In the genomic region with DNA sequence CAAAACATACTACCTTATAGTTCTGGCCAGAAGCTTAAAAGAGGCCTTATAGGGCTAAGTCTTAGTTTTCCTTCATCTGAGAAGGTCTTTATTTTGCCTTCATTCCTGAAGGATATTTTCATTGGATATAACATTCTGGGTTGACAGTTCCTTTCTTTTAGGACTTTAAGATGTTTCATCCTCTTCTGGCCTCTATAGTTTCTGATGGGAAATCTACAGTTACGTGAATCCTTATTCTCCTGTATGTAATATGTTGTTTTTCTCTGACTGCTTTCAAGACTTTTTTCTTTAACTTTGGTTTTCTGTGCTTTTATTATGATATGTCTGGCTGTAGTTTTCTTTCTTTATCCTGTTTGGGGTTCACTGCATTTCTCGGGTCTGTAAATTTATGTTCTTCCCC, we compare ENCODE assay signal across 21 cellular contexts. TPM values are rescaled to one million over a fixed set of nuclear protein-coding genes. Genes with fewer than 3 reads are reported as not detected.
DNase-seq lines count a peak whose midpoint lies in the region; ATAC-seq, FAIRE-seq and TF ChIP-seq lines count a peak whose summit lies in the region.
"Had no signal": no experiment of that assay in that cellular context is flagged by ENCODE, and none has a peak within 500 bp of the region (broad histone marks: within the 10 kb centered on the region; RNA-seq: fewer than 3 reads in every experiment).

No MANE protein-coding gene starts in this region.

- no peak overlapping the region for H2BK12ac ChIP-seq in H9 (ENCODE audit: insufficient read length, low read depth, low read length)

- H3K79me2 ChIP-seq in H9 (ENCODE audit: insufficient read depth, low read length) (peaks cover 30% of the 10 kb centered on the region; the same call in 1 of the 2 replicates), astrocyte (ENCODE audit: insufficient read depth, low read length) (peaks cover 76% of the 10 kb centered on the region)

- H3K4me2 ChIP-seq in H9 (ENCODE audit: insufficient read depth, insufficient read length, low read length) (no peak overlapping the region), astrocyte (ENCODE audit: low read length) (no peak overlapping the region)

- H3K36me3 ChIP-seq in astrocyte (ENCODE audit: insufficient read depth, low read length) (no peaks in the 10 kb centered on the region), thyroid gland (no peaks in the 10 kb centered on the region)
- H3K36me3 ChIP-seq: BE2C had no signal

- no peak overlapping the region for H2BK20ac ChIP-seq in H9 (ENCODE audit: low read depth, low read length, poor library complexity, severe bottlenecking)

- H4K8ac ChIP-seq in H9 (replicated peaks; ENCODE audit: insufficient read length, low read depth, low read length) = no peak overlapping the region

- H3K79me1 ChIP-seq in H9 (ENCODE audit: insufficient read depth, low read depth, low read length, poor library complexity, severe bottlenecking) = peaks cover 16% of the 10 kb centered on the region

- TF ChIP-seq CTCF in H9 (conservative IDR thresholded peaks at IDR 0.05) (no peak), astrocyte (IDR thresholded peaks at IDR 0.05; ENCODE audit: insufficient read depth, low read depth, low read length) (no peak), progenitor cell of endocrine pancreas (IDR thresholded peaks at IDR 0.05; ENCODE audit: unreplicated experiment) (no peak), thyroid gland (IDR thresholded peaks at IDR 0.05) (no peak)

- FAIRE-seq in astrocyte (lab: Jason Lieb, UNC) = peak; percentile 5
- FAIRE-seq: GM12878 had no signal

- H3K36me3 Mint-ChIP-seq in activated naive CD8-positive, alpha-beta T cell = peaks cover 13% of the 10 kb centered on the region
- H3K36me3 Mint-ChIP-seq in activated naive CD8-positive, alpha-beta T cell treated with anti-CD3 and anti-CD28 coated beads, Interleukin-2, amount 50 U/mL, for 24 hours (ENCODE audit: low read depth) = peaks cover 26% of the 10 kb centered on the region
- H3K36me3 Mint-ChIP-seq in H9 (ENCODE audit: insufficient read depth in 1 of 3, low read depth in 3 of 3) (peaks cover 21 to 26% (median 26%) of the 10 kb centered on the region in 3 experiments), astrocyte (ENCODE audit: low read depth, unreplicated experiment) (peaks cover 25% of the 10 kb centered on the region), progenitor cell of endocrine pancreas (ENCODE audit: insufficient read depth) (peaks cover 22% of the 10 kb centered on the region)

- H3K27me3 Mint-ChIP-seq in activated naive CD8-positive, alpha-beta T cell = no peaks in the 10 kb centered on the region
- no peaks in the 10 kb centered on the region for H3K27me3 Mint-ChIP-seq in activated naive CD8-positive, alpha-beta T cell treated with anti-CD3 and anti-CD28 coated beads, Interleukin-2, amount 50 U/mL, for 24 hours
- H3K27me3 Mint-ChIP-seq in H9 (ENCODE audit: low read depth) (no peaks in the 10 kb centered on the region; the same call in 1 of the 2 replicates), astrocyte (ENCODE audit: low read depth, unreplicated experiment) (no peaks in the 10 kb centered on the region), progenitor cell of endocrine pancreas (no peaks in the 10 kb centered on the region)

- no peak overlapping the region for H3T11ph ChIP-seq in H9 (ENCODE audit: low read length)

- no peak overlapping the region for H2BK120ac ChIP-seq in H9 (ENCODE audit: low read depth, low read length, poor library complexity, severe bottlenecking)

- no peak overlapping the region for H4K91ac ChIP-seq in H9 (ENCODE audit: insufficient read length, low read depth, low read length)

- H4K20me1 ChIP-seq in H9 (ENCODE audit: control insufficient read depth, insufficient read depth, insufficient read length) (no peaks in the 10 kb centered on the region), astrocyte (ENCODE audit: insufficient read depth, low read length) (peaks cover 92% of the 10 kb centered on the region)

- H2AFZ ChIP-seq in H9 (ENCODE audit: low read length) (no peak overlapping the region), astrocyte (ENCODE audit: low read depth, low read length) (no peak overlapping the region)

- peaks cover 68% of the 10 kb centered on the region for H3K4me1 Mint-ChIP-seq in activated naive CD8-positive, alpha-beta T cell (ENCODE audit: low read depth)
- peaks cover 61% of the 10 kb centered on the region for H3K4me1 Mint-ChIP-seq in activated naive CD8-positive, alpha-beta T cell treated with anti-CD3 and anti-CD28 coated beads, Interleukin-2, amount 50 U/mL, for 24 hours
- H3K4me1 Mint-ChIP-seq in H9 (peaks cover 75 to 84% of the 10 kb centered on the region in 2 experiments), astrocyte (ENCODE audit: low read depth, unreplicated experiment) (peaks cover 18% of the 10 kb centered on the region), progenitor cell of endocrine pancreas (ENCODE audit: low read depth) (peaks cover 29% of the 10 kb centered on the region)

- no peak overlapping the region for H2BK15ac ChIP-seq in H9 (ENCODE audit: low read depth, low read length)

- H3K9me3 ChIP-seq in H9 (ENCODE audit: control insufficient read depth, low read depth, low read length) (peaks cover 4% of the 10 kb centered on the region), astrocyte (ENCODE audit: insufficient read depth, low read depth, low read length) (no peaks in the 10 kb centered on the region), thyroid gland (no peaks in the 10 kb centered on the region)
- H3K9me3 ChIP-seq: BE2C had no signal

- H4K5ac ChIP-seq in H9 (ENCODE audit: insufficient read length, low read depth, low read length) = no peak overlapping the region

- H3K23ac ChIP-seq in H9 (ENCODE audit: insufficient read length, low read depth, low read length) = no peak overlapping the region

- no peak for DNase-seq in activated naive CD8-positive, alpha-beta T cell treated with anti-CD3 and anti-CD28 coated beads, Interleukin-2, amount 50 U/mL, for 24 hours
- DNase-seq in H9 = no peak
- DNase-seq in astrocyte (ENCODE audit: low read depth) = no peak
- DNase-seq in progenitor cell of endocrine pancreas (ENCODE audit: low spot score, unreplicated experiment) = no peak
- DNase-seq in thyroid gland = no peak
- DNase-seq: BE2C; DND-41; H7; KG1; NCI-H1092 treated with DMSO at 0.1 percent for 48 hours; NCI-H1436 treated with DMSO at 0.1 percent for 48 hours; NCI-H2029; NCI-H2171; NCI-H345; NCI-H524; NCI-H774; NK-92 treated with Interleukin-12 subunit alpha and Interleukin-12 subunit beta, amount 100 ng/mL, for 24 hours had no signal

- H3K4ac ChIP-seq in H9 (ENCODE audit: low read depth, low read length) = no peak overlapping the region

- H3K9ac ChIP-seq in H9 (ENCODE audit: extremely low read depth, insufficient read length, low read length) (no peak overlapping the region), astrocyte (ENCODE audit: low read length) (no peak overlapping the region)

- no peaks in the 10 kb centered on the region for H3K27me3 ChIP-seq in H9 (ENCODE audit: insufficient read depth, low read length)
- H3K27me3 ChIP-seq in astrocyte (ENCODE audit: insufficient read depth, low read length) = no peaks in the 10 kb centered on the region
- H3K27me3 ChIP-seq in thyroid gland = no peaks in the 10 kb centered on the region
- H3K27me3 ChIP-seq: BE2C had no signal

- peaks cover 16% of the 10 kb centered on the region for H3K9me3 Mint-ChIP-seq in activated naive CD8-positive, alpha-beta T cell (ENCODE audit: low read depth)
- H3K9me3 Mint-ChIP-seq in activated naive CD8-positive, alpha-beta T cell treated with anti-CD3 and anti-CD28 coated beads, Interleukin-2, amount 50 U/mL, for 24 hours = peaks cover 15% of the 10 kb centered on the region
- peaks cover 20 to 22% of the 10 kb centered on the region in 2 experiments for H3K9me3 Mint-ChIP-seq in H9
- H3K9me3 Mint-ChIP-seq in astrocyte (ENCODE audit: unreplicated experiment) = peaks cover 14% of the 10 kb centered on the region
- H3K9me3 Mint-ChIP-seq in progenitor cell of endocrine pancreas (ENCODE audit: low read depth) = peaks cover 20% of the 10 kb centered on the region

- no peak overlapping the region for H3K56ac ChIP-seq in H9 (ENCODE audit: insufficient read length, low read depth, low read length)

- no peak overlapping the region for H3K14ac ChIP-seq in H9 (ENCODE audit: insufficient read depth, low read length)

- no peak overlapping the region for H2AK5ac ChIP-seq in H9 (ENCODE audit: insufficient read length, low read length)

- H3K4me3 Mint-ChIP-seq in activated naive CD8-positive, alpha-beta T cell = no peak overlapping the region
- H3K4me3 Mint-ChIP-seq in activated naive CD8-positive, alpha-beta T cell treated with anti-CD3 and anti-CD28 coated beads, Interleukin-2, amount 50 U/mL, for 24 hours = no peak overlapping the region
- H3K4me3 Mint-ChIP-seq in H9 = no peak overlapping the region
- no peak overlapping the region for H3K4me3 Mint-ChIP-seq in astrocyte (ENCODE audit: unreplicated experiment)
- no peak overlapping the region for H3K4me3 Mint-ChIP-seq in progenitor cell of endocrine pancreas (ENCODE audit: low read depth)

- no peak for ATAC-seq in activated naive CD8-positive, alpha-beta T cell treated with anti-CD3 and anti-CD28 coated beads, Interleukin-2, amount 50 U/mL, for 24 hours
- no peak for ATAC-seq in HG02981 (IDR thresholded peaks at IDR 0.05; ENCODE audit: unreplicated experiment)
- ATAC-seq: GM12878, Panc1 had no signal

- no peak overlapping the region for H2BK5ac ChIP-seq in H9 (ENCODE audit: insufficient read length, low read length)

- no peak overlapping the region for H3K18ac ChIP-seq in H9 (ENCODE audit: insufficient read length, low read depth, low read length)

- no peak for TF ChIP-seq POLR2A in thyroid gland (IDR thresholded peaks at IDR 0.05)

- no peaks in the 10 kb centered on the region for H3K23me2 ChIP-seq in H9 (ENCODE audit: insufficient read length, low read depth, low read length, poor library complexity, severe bottlenecking)

- intact Hi-C loops in thyroid gland (cut with DNase I) = no loop called here

- H3K4me1 ChIP-seq in H9 (ENCODE audit: insufficient read depth, low read length) (peaks cover 31% of the 10 kb centered on the region), astrocyte (ENCODE audit: insufficient read depth, low read length) (peaks cover 26% of the 10 kb centered on the region), thyroid gland (peaks cover 40 to 85% of the 10 kb centered on the region in 2 donors)

- H3K4me3 ChIP-seq in astrocyte (ENCODE audit: insufficient read depth, low read depth, low read length) (no peak overlapping the region), thyroid gland (replicated peaks in 1 of 3) (no peak overlapping the region)
- H3K4me3 ChIP-seq: GM12878 had no signal

- no CpG with 5 or more reads among the region's 2 CpGs for WGBS in H9 (ENCODE audit: extremely low coverage, insufficient read length, low lambda C conversion rate)
- WGBS in thyroid gland, 2 donors = 96% methylated on average over 2 of the region's 2 CpGs

- peak overlapping the region; percentile 72 for H3K27ac Mint-ChIP-seq in activated naive CD8-positive, alpha-beta T cell
- no peak overlapping the region for H3K27ac Mint-ChIP-seq in activated naive CD8-positive, alpha-beta T cell treated with anti-CD3 and anti-CD28 coated beads, Interleukin-2, amount 50 U/mL, for 24 hours
- H3K27ac Mint-ChIP-seq in H9 (peak overlapping the region in 2 of 3 experiments; percentile 42 to 97; a peak in 4 of 7 replicates), astrocyte (ENCODE audit: unreplicated experiment) (no peak overlapping the region), progenitor cell of endocrine pancreas (peak overlapping the region; percentile 57)

- H3K27ac ChIP-seq in H9 (ENCODE audit: insufficient read length, low read depth, low read length) (no peak overlapping the region), astrocyte (ENCODE audit: low read depth, low read length) (no peak overlapping the region), thyroid gland (no peak overlapping the region)

RNA-seq across cellular contexts. Expression of a gene that starts 48.2 kb away (rescaled TPM):
- 77.0 and 81.6 TPM in 2 replicates for total RNA-seq in H9 (2021)
- total RNA-seq in astrocyte = 41.2 and 48.9 TPM in 2 replicates
- 102 and 106 TPM in 2 replicates for total RNA-seq in progenitor cell of endocrine pancreas
- total RNA-seq in thyroid gland = 100 to 1,000 TPM in 1 of 4 donors, 10 to 100 TPM in 3; 80.1 to 127 (median 87.7) TPM

Comparison
In these comparisons a context has a peak if more than half of its experiments do, and no peak if none do; other contexts are left out.
1. H3K27ac Mint-ChIP-seq: peak in activated naive CD8-positive, alpha-beta T cell (single experiment), H9 (2 of 3) and progenitor cell of endocrine pancreas (single experiment); none in activated naive CD8-positive, alpha-beta T cell treated with anti-CD3 and anti-CD28 coated beads, Interleukin-2, amount 50 U/mL, for 24 hours (single experiment) and astrocyte (single experiment).